Comparison of ENCODE assay signal across 1 cellular context in genomic region chr17:7562208-7562605, GRCh38.
TF ChIP-seq lines count a peak whose summit lies in the region.

No MANE protein-coding gene starts in this region.

TF ChIP-seq in HEK293, 187 proteins besides CTCF, POLR2A, EP300 and RAD21:
- TF ChIP-seq TSHZ1 (tag by site-specific recombination; IDR thresholded peaks at IDR 0.05; ENCODE audit: borderline replicate concordance) (no peak), ZNF704 (tag by site-specific recombination; IDR thresholded peaks at IDR 0.05) (no peak), MEIS1 (CRISPR knock-in tag; IDR thresholded peaks at IDR 0.05; ENCODE audit: borderline replicate concordance) (no peak), ZNF76 (tag by site-specific recombination; IDR thresholded peaks at IDR 0.05; ENCODE audit: borderline replicate concordance, low read depth) (peak; percentile 53; the same call in 1 of the 2 replicates), ZBTB11 (tag by site-specific recombination; conservative IDR thresholded peaks at IDR 0.05; ENCODE audit: low read depth) (0 out of 2 replicates have a peak, but pooled peaks have one; percentile 14), ZNF416 (tag by site-specific recombination; IDR thresholded peaks at IDR 0.05) (no peak), ZNF426 (tag by site-specific recombination; IDR thresholded peaks at IDR 0.05) (no peak), RBAK (tag by site-specific recombination; IDR thresholded peaks at IDR 0.05) (no peak), ZNF335 (tag by site-specific recombination; conservative IDR thresholded peaks at IDR 0.05) (peak; percentile 30), PBX3 (CRISPR knock-in tag; IDR thresholded peaks at IDR 0.05) (0 out of 2 replicates have a peak, but pooled peaks have one; percentile 1), ZNF175 (tag by site-specific recombination; IDR thresholded peaks at IDR 0.05) (no peak), ZFP37 (tag by site-specific recombination; IDR thresholded peaks at IDR 0.05) (0 out of 2 replicates have a peak, but pooled peaks have one; percentile 34), ZNF654 (tag by site-specific recombination; IDR thresholded peaks at IDR 0.05; ENCODE audit: low read depth) (no peak), ZNF274 (IDR thresholded peaks at IDR 0.05; ENCODE audit: low read length) (no peak), ZNF274 (tag by site-specific recombination; IDR thresholded peaks at IDR 0.05; ENCODE audit: borderline replicate concordance) (no peak), ZNF791 (tag by site-specific recombination; IDR thresholded peaks at IDR 0.05) (no peak), ZNF501 (tag by site-specific recombination; IDR thresholded peaks at IDR 0.05) (no peak), EGR2 (tag by site-specific recombination; IDR thresholded peaks at IDR 0.05; ENCODE audit: low read depth) (peak; percentile 1; the same call in 1 of the 2 replicates), ZNF585B (tag by site-specific recombination; IDR thresholded peaks at IDR 0.05) (no peak), INSM2 (tag by site-specific recombination; IDR thresholded peaks at IDR 0.05) (no peak), ZNF830 (tag by site-specific recombination; IDR thresholded peaks at IDR 0.05; ENCODE audit: low read depth) (no peak), ZNF121 (tag by site-specific recombination; IDR thresholded peaks at IDR 0.05) (no peak), SCRT2 (tag by site-specific recombination; IDR thresholded peaks at IDR 0.05) (no peak)
